In genomic region chr19:10510301-10510802, GRCh38 we compare ENCODE assay signal across 1 cellular context.
TF ChIP-seq lines count a peak whose summit lies in the region.

No MANE protein-coding gene starts in this region.

TF ChIP-seq in HepG2, 621 proteins besides CTCF, POLR2A, EP300 and RAD21 (continued from another document and continues in another):
- TF ChIP-seq, protein P1, sequence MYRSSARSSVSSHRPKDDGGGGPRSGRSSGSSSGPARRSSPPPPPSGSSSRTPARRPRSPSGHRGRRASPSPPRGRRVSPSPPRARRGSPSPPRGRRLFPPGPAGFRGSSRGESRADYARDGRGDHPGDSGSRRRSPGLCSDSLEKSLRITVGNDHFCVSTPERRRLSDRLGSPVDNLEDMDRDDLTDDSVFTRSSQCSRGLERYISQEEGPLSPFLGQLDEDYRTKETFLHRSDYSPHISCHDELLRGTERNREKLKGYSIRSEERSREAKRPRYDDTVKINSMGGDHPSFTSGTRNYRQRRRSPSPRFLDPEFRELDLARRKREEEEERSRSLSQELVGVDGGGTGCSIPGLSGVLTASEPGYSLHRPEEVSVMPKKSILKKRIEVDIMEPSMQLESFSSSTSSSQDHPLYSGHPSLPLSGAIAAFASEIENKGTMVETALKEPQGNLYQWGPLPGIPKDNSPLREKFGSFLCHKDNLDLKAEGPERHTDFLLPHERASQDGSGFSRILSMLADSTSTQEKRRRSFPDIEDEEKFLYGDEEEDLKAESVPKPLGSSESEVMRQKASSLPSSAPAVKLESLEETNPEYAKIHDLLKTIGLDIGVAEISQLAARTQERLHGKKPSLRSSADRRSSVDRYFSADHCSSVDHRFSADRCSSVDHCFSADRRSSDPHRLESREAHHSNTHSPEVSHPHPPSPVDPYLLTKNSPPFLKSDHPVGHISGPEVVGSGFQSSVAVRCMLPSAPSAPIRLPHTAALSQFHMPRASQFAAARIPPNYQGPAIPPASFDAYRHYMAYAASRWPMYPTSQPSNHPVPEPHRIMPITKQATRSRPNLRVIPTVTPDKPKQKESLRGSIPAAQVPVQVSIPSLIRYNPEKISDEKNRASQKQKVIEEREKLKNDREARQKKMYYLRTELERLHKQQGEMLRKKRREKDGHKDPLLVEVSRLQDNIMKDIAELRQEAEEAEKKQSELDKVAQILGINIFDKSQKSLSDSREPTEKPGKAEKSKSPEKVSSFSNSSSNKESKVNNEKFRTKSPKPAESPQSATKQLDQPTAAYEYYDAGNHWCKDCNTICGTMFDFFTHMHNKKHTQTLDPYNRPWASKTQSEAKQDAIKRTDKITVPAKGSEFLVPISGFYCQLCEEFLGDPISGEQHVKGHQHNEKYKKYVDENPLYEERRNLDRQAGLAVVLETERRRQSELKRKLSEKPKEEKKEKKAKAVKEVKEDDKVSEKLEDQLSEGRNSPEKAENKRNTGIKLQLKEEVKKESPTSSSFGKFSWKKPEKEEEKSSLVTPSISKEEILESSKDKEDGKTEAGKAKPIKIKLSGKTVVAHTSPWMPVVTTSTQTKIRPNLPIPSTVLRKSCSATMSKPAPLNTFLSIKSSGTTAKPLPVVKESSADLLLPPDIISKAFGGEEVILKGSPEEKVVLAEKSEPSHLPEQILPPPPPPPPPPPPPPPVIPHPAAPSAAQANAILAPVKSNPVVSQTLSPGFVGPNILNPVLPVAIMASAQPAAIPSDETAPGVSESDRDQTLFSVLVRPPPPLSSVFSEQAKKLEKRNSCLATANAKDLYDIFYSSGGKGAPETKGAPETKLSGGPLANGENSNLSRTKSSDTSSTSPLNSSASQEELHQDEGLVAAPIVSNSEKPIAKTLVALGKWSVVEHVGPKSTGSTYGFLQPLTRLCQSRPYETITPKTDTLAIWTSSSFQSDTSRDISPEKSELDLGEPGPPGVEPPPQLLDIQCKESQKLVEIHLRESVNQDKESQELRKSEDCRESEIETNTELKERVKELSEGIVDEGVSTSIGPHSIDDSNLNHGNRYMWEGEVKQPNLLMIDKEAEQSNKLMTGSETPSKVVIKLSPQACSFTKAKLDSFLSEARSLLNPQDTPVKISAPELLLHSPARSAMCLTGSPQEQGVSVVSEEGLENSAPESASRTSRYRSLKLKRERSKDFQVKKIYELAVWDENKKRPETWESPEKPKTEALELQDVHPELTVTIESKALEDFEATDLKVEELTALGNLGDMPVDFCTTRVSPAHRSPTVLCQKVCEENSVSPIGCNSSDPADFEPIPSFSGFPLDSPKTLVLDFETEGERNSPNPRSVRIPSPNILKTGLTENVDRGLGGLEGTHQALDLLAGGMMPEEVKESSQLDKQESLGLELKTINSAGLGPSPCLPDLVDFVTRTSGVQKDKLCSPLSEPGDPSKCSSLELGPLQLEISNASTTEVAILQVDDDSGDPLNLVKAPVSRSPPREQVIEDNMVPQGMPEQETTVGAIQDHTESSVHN (CRISPR knock-in tag; IDR thresholded peaks at IDR 0.05), result no peak
- TF ChIP-seq TFE3 (CRISPR knock-in tag; IDR thresholded peaks at IDR 0.05) (no peak), ZNF598 (CRISPR knock-in tag; IDR thresholded peaks at IDR 0.05; ENCODE audit: borderline replicate concordance) (no peak), ZNF407 (CRISPR knock-in tag; IDR thresholded peaks at IDR 0.05; ENCODE audit: not compliant biosample characterization) (no peak), NR2F1 (CRISPR knock-in tag; IDR thresholded peaks at IDR 0.05) (no peak), PCBP1 (IDR thresholded peaks at IDR 0.05; ENCODE audit: borderline replicate concordance, low read depth, low read length) (no peak), ZNF639 (CRISPR knock-in tag; conservative IDR thresholded peaks at IDR 0.05) (no peak), ELF4 (CRISPR knock-in tag; IDR thresholded peaks at IDR 0.05; ENCODE audit: borderline replicate concordance) (no peak), EED (CRISPR knock-in tag; IDR thresholded peaks at IDR 0.05) (no peak), CC2D1A (CRISPR knock-in tag; IDR thresholded peaks at IDR 0.05) (no peak), MTF1 (CRISPR knock-in tag; IDR thresholded peaks at IDR 0.05) (no peak), POLR2G (IDR thresholded peaks at IDR 0.05; ENCODE audit: low read depth, low read length) (no peak), FOXA3 (CRISPR knock-in tag; IDR thresholded peaks at IDR 0.05) (no peak), NCOA2 (CRISPR knock-in tag; IDR thresholded peaks at IDR 0.05) (no peak), PHF8 (CRISPR knock-in tag; IDR thresholded peaks at IDR 0.05) (0 out of 2 replicates have a peak, but pooled peaks have one; percentile 14), HNF1B (CRISPR knock-in tag; IDR thresholded peaks at IDR 0.05) (no peak), PREB (CRISPR knock-in tag; IDR thresholded peaks at IDR 0.05) (no peak), SMYD3 (CRISPR knock-in tag; IDR thresholded peaks at IDR 0.05) (no peak), KMT2B (CRISPR knock-in tag; IDR thresholded peaks at IDR 0.05) (no peak), DRAP1 (CRISPR knock-in tag; IDR thresholded peaks at IDR 0.05) (no peak), ZFP36L1 (CRISPR knock-in tag; IDR thresholded peaks at IDR 0.05) (no peak), EHMT2 (IDR thresholded peaks at IDR 0.05; ENCODE audit: borderline replicate concordance, low read depth, low read length) (no peak), CEBPB (IDR thresholded peaks at IDR 0.05; ENCODE audit: borderline replicate concordance, low read depth, low read length) (no peak)
- TF ChIP-seq, protein P2, sequence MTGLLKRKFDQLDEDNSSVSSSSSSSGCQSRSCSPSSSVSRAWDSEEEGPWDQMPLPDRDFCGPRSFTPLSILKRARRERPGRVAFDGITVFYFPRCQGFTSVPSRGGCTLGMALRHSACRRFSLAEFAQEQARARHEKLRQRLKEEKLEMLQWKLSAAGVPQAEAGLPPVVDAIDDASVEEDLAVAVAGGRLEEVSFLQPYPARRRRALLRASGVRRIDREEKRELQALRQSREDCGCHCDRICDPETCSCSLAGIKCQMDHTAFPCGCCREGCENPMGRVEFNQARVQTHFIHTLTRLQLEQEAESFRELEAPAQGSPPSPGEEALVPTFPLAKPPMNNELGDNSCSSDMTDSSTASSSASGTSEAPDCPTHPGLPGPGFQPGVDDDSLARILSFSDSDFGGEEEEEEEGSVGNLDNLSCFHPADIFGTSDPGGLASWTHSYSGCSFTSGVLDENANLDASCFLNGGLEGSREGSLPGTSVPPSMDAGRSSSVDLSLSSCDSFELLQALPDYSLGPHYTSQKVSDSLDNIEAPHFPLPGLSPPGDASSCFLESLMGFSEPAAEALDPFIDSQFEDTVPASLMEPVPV (CRISPR knock-in tag; IDR thresholded peaks at IDR 0.05), result no peak
